8 cellular contexts compared by ENCODE assay signal in the genomic region with DNA sequence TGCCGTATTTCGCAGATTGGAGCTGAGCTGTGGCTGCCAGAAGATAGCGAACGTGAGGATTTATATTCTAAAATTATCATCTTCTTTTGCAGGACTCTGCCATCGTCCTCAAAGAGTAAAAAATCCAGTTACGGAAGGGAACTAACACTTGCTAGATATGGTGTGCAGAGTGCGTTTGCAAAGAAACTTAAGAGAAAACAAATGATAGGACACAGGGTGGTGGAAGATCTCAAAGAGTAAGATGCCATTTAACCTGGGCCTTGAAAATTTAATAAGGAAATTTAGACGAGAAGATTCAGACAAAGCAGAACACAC. TPM values are rescaled to one million over a fixed set of nuclear protein-coding genes. Genes with fewer than 3 reads are reported as not detected.
A peak's percentile ranks its signal among the peaks of the same experiment; 100 is the strongest.
DNase-seq lines count a peak whose midpoint lies in the region; ATAC-seq, FAIRE-seq and TF ChIP-seq lines count a peak whose summit lies in the region.

No MANE protein-coding gene starts in this region.

- peak overlapping the region; percentile 97 to 98 for H3K27ac ChIP-seq in mucosa of rectum (ENCODE audit: low read depth in 2 of 2, low read length in 2 of 2)

- H3K9me3 Mint-ChIP-seq in CD14-positive monocyte, result no peaks in the 10 kb centered on the region
- H3K9me3 Mint-ChIP-seq in type B pancreatic cell, result no peaks in the 10 kb centered on the region

- H3K9ac ChIP-seq in mucosa of rectum (ENCODE audit: low read depth in 1 of 2, low read length in 2 of 2), result peak overlapping the region; percentile 86 to 90

- peak; percentile 28 for TF ChIP-seq CTCF in CD14-positive monocyte (IDR thresholded peaks at IDR 0.05)
- no peak for TF ChIP-seq CTCF in bronchial epithelial cell (IDR thresholded peaks at IDR 0.05; ENCODE audit: insufficient read depth, low read length, severe bottlenecking)
- TF ChIP-seq CTCF in type B pancreatic cell (conservative IDR thresholded peaks at IDR 0.05), result no peak

- H3K36me3 Mint-ChIP-seq in CD14-positive monocyte, result peaks cover 10 to 17% of the 10 kb centered on the region in 2 donors
- peaks cover 3% of the 10 kb centered on the region for H3K36me3 Mint-ChIP-seq in type B pancreatic cell

- FAIRE-seq in bronchial epithelial cell (lab: Jason Lieb, UNC), result no peak

- H3K4me1 Mint-ChIP-seq in CD14-positive monocyte (peaks cover 16% of the 10 kb centered on the region), type B pancreatic cell (ENCODE audit: unreplicated experiment) (peaks cover 12% of the 10 kb centered on the region)

- H3K27me3 Mint-ChIP-seq in CD14-positive monocyte (ENCODE audit: low read depth in 3 of 3), result peaks cover 0 to 1% (median 0%) of the 10 kb centered on the region in 3 donors
- no peaks in the 10 kb centered on the region for H3K27me3 Mint-ChIP-seq in type B pancreatic cell

- ATAC-seq in HG03280 (IDR thresholded peaks at IDR 0.05; ENCODE audit: unreplicated experiment), result peak; percentile 1

- H3K4me3 ChIP-seq in bronchial epithelial cell (ENCODE audit: low read depth, low read length) (peak overlapping the region; percentile 64), mucosa of rectum (ENCODE audit: low read length in 2 of 2) (peak overlapping the region; percentile 100)

- H3K36me3 ChIP-seq in bronchial epithelial cell (ENCODE audit: control insufficient read depth, insufficient read depth, low read length) (peaks cover under 1% of the 10 kb centered on the region), mucosa of rectum (ENCODE audit: control insufficient read depth in 2 of 2, insufficient read depth in 2 of 2, low read length in 2 of 2) (no peaks in the 10 kb centered on the region)

- no peak overlapping the region for H3K4me3 Mint-ChIP-seq in CD14-positive monocyte
- H3K4me3 Mint-ChIP-seq in type B pancreatic cell, result no peak overlapping the region

- intact Hi-C loops in CD14-positive monocyte (cut with micrococcal nuclease), result no loop called here

- H3K27me3 ChIP-seq in bronchial epithelial cell (ENCODE audit: control insufficient read depth, insufficient read depth, low read length) (no peaks in the 10 kb centered on the region), mucosa of rectum (ENCODE audit: control insufficient read depth in 2 of 2, insufficient read depth in 2 of 2, low read length in 2 of 2) (no peaks in the 10 kb centered on the region)

- no peaks in the 10 kb centered on the region for H3K9me3 ChIP-seq in mucosa of rectum (ENCODE audit: control insufficient read depth in 2 of 2, low read length in 2 of 2)

- H3K4me1 ChIP-seq in mucosa of rectum (ENCODE audit: control insufficient read depth in 2 of 2, insufficient read depth in 2 of 2, low read length in 2 of 2), result peaks cover 9 to 16% of the 10 kb centered on the region in 2 donors

- H3K27ac Mint-ChIP-seq in CD14-positive monocyte (no peak overlapping the region), type B pancreatic cell (no peak overlapping the region)

- DNase-seq in CD14-positive monocyte (ENCODE audit: low spot score), result no peak
- DNase-seq in bronchial epithelial cell (ENCODE audit: low read depth), result no peak
- DNase-seq in activated CD4-positive, alpha-beta T cell treated with anti-CD3 and anti-CD28 coated beads, Interleukin-2, amount 50 U/mL, for 48 hours, result no peak
- DNase-seq in NCI-H2081 (lab: John Stamatoyannopoulos, UW), result no peak
- DNase-seq in type B pancreatic cell (ENCODE audit: extremely low spot score, unreplicated experiment), result no peak
- no peak for DNase-seq in T-helper 2 cell

RNA-seq across cellular contexts. Expression of gene LARP7, which starts 0.6 kb away (rescaled TPM):
- polyA plus RNA-seq in CD14-positive monocyte, result 10 to 100 TPM; 12.5 to 20.7 TPM
- 14.2 and 27.8 TPM in 2 replicates for total RNA-seq in bronchial epithelial cell
- total RNA-seq in type B pancreatic cell (ENCODE audit: low replicate concordance), result 43.5 and 43.8 TPM in 2 replicates

RNA-seq across cellular contexts. Expression of gene ZGRF1, which starts 0.8 kb away (rescaled TPM):
- polyA plus RNA-seq in CD14-positive monocyte, result under 1 TPM; 0.81 TPM
- total RNA-seq in bronchial epithelial cell (1.2 and 2.4 TPM in 2 replicates), type B pancreatic cell (ENCODE audit: low replicate concordance) (10.8 and 24.8 TPM in 2 replicates)
